In the genomic region with DNA sequence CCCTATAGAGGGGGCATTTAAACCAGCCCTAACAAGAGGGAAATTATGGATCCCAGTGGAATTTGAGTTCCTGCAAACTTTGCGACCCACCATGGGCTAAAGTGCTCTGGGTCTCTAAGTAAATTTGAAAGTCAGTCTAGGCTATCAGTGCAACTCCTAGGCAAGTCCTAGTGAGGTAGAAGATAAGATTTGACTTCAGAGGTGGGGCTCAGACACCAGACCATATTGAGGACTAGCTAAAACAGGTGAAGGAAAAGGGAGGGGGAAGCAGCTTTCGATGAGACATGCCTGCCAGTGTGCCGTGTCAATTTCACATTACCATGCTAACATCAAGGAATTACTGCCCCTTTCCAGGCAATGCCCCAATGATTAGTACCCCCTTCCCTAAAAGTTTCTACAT, we compare ENCODE assay signal across 13 cellular contexts. TPM values are rescaled to one million over a fixed set of nuclear protein-coding genes. Genes with fewer than 3 reads are reported as not detected.
DNase-seq lines count a peak whose midpoint lies in the region; ATAC-seq and TF ChIP-seq lines count a peak whose summit lies in the region.
"Had no signal": no experiment of that assay in that cellular context is flagged by ENCODE, and none has a peak within 500 bp of the region (broad histone marks: within the 10 kb centered on the region; RNA-seq: fewer than 3 reads in every experiment).

No MANE protein-coding gene starts in this region.

- DNase-seq in Caco-2: no peak
- no peak for DNase-seq in activated naive CD8-positive, alpha-beta T cell treated with anti-CD3 and anti-CD28 coated beads, Interleukin-2, amount 50 U/mL, for 24 hours
- no peak for DNase-seq in kidney glomerular epithelial cell (lab: John Stamatoyannopoulos, UW)
- no peak for DNase-seq in islet precursor cell
- DNase-seq in stimulated activated CD4-positive, alpha-beta T cell treated with anti-CD3 and anti-CD28 coated beads, Interleukin-2, amount 100 ng/mL, for 24 hours: no peak
- DNase-seq: activated gamma-delta T cell treated with Interleukin-2 at 50 U/mL for 16 hours, NCI-H1092, NCI-H510A, SHP77 had no signal

- H4K20me1 ChIP-seq in KMS-11 (ENCODE audit: insufficient read depth): no peaks in the 10 kb centered on the region

- H2AFZ ChIP-seq in KMS-11 (ENCODE audit: low read depth): no peak overlapping the region

- H3K36me3 ChIP-seq in Caco-2 (ENCODE audit: control insufficient read depth, insufficient read depth, low read length) (no peaks in the 10 kb centered on the region), KMS-11 (ENCODE audit: insufficient read depth) (no peaks in the 10 kb centered on the region)
- H3K36me3 ChIP-seq: tibial artery had no signal

- peak overlapping the region; percentile 95 for H3K4me2 ChIP-seq in KMS-11

- H3K9me3 Mint-ChIP-seq in Caco-2 (ENCODE audit: unreplicated experiment): no peaks in the 10 kb centered on the region
- H3K9me3 Mint-ChIP-seq in activated naive CD8-positive, alpha-beta T cell treated with anti-CD3 and anti-CD28 coated beads, Interleukin-2, amount 50 U/mL, for 24 hours: no peaks in the 10 kb centered on the region
- no peaks in the 10 kb centered on the region for H3K9me3 Mint-ChIP-seq in nephron

- H3K27me3 Mint-ChIP-seq in Caco-2 (ENCODE audit: insufficient read depth, unreplicated experiment): no peaks in the 10 kb centered on the region
- no peaks in the 10 kb centered on the region for H3K27me3 Mint-ChIP-seq in activated naive CD8-positive, alpha-beta T cell treated with anti-CD3 and anti-CD28 coated beads, Interleukin-2, amount 50 U/mL, for 24 hours
- peaks cover 10% of the 10 kb centered on the region for H3K27me3 Mint-ChIP-seq in nephron (ENCODE audit: low read depth)

- ATAC-seq in activated naive CD8-positive, alpha-beta T cell treated with anti-CD3 and anti-CD28 coated beads, Interleukin-2, amount 50 U/mL, for 24 hours: no peak
- no peak for ATAC-seq in GM21526 (IDR thresholded peaks at IDR 0.05; ENCODE audit: low FRiP score, unreplicated experiment)

- H3K27me3 ChIP-seq in Caco-2 (replicated peaks; ENCODE audit: control insufficient read depth, insufficient read depth, low read length) (no peaks in the 10 kb centered on the region), KMS-11 (ENCODE audit: insufficient read depth, low read depth) (peaks cover 4% of the 10 kb centered on the region; the same call in 1 of the 2 replicates)
- H3K27me3 ChIP-seq: tibial artery had no signal

- H3K4me3 Mint-ChIP-seq in Caco-2 (ENCODE audit: unreplicated experiment): peak overlapping the region; percentile 64
- H3K4me3 Mint-ChIP-seq in activated naive CD8-positive, alpha-beta T cell treated with anti-CD3 and anti-CD28 coated beads, Interleukin-2, amount 50 U/mL, for 24 hours: peak overlapping the region; percentile 79
- peak overlapping the region; percentile 55 to 69 (median 59) for H3K4me3 Mint-ChIP-seq in nephron

- POLR2A ChIA-PET in Caco-2 (lab: Charles Lee): no interaction called here

- no peak overlapping the region for H3K4me3 ChIP-seq in Caco-2 (ENCODE audit: low read depth, low read length)
- H3K4me3 ChIP-seq in KMS-11 (IDR thresholded peaks at IDR 0.05; ENCODE audit: insufficient read depth, low read depth, low read length): no peak overlapping the region

- no peak overlapping the region for H3K27ac ChIP-seq in KMS-11

- H3K36me3 Mint-ChIP-seq in Caco-2 (ENCODE audit: insufficient read depth, unreplicated experiment) (peaks cover 6% of the 10 kb centered on the region), nephron (ENCODE audit: low read depth) (no peaks in the 10 kb centered on the region)
- no peaks in the 10 kb centered on the region for H3K36me3 Mint-ChIP-seq in activated naive CD8-positive, alpha-beta T cell treated with anti-CD3 and anti-CD28 coated beads, Interleukin-2, amount 50 U/mL, for 24 hours (ENCODE audit: low read depth)

- H3K9ac ChIP-seq in KMS-11: no peak overlapping the region

- no TSS peak for BruUV-seq in Caco-2 (replicated peaks; lab: Mats Ljungman, UMichigan)

- CTCF ChIA-PET in Caco-2 (lab: Charles Lee): no interaction called here

- H3K27ac Mint-ChIP-seq in Caco-2 (ENCODE audit: unreplicated experiment) (no peak overlapping the region), nephron (peak overlapping the region in 1 of 3 experiments; percentile 14)
- H3K27ac Mint-ChIP-seq in activated naive CD8-positive, alpha-beta T cell treated with anti-CD3 and anti-CD28 coated beads, Interleukin-2, amount 50 U/mL, for 24 hours: peak overlapping the region; percentile 84

- H3K4me1 ChIP-seq in Caco-2 (peaks cover 4% of the 10 kb centered on the region; the same call in 1 of the 2 replicates), KMS-11 (ENCODE audit: low read depth, poor library complexity, severe bottlenecking) (peaks cover 23% of the 10 kb centered on the region)

- no peaks in the 10 kb centered on the region for H3K79me2 ChIP-seq in KMS-11 (ENCODE audit: insufficient read depth, low read depth)

- TF ChIP-seq CTCF in Caco-2 (IDR thresholded peaks at IDR 0.05; ENCODE audit: insufficient read depth in 1 of 2, low read depth in 1 of 2, low read length in 1 of 2, severe bottlenecking in 1 of 2, unreplicated experiment in 1 of 2) (no peak), KMS-11 (conservative IDR thresholded peaks at IDR 0.05; ENCODE audit: low read depth, low read length) (no peak), nephron (IDR thresholded peaks at IDR 0.05; ENCODE audit: unreplicated experiment in 3 of 3) (no peak)

- no peaks in the 10 kb centered on the region for H3K9me3 ChIP-seq in Caco-2
- H3K9me3 ChIP-seq: tibial artery had no signal

- H3K4me1 Mint-ChIP-seq in Caco-2 (ENCODE audit: low read depth, unreplicated experiment) (no peaks in the 10 kb centered on the region), nephron (peaks cover 7% of the 10 kb centered on the region)
- peaks cover 21% of the 10 kb centered on the region for H3K4me1 Mint-ChIP-seq in activated naive CD8-positive, alpha-beta T cell treated with anti-CD3 and anti-CD28 coated beads, Interleukin-2, amount 50 U/mL, for 24 hours

- intact Hi-C loops in Caco-2 (cut with micrococcal nuclease; ENCODE audit: unreplicated experiment): loop anchor here (5.0 kb wide), 1 partner anchor 128 kb away; no protein-coding TSS in a partner anchor

RNA-seq across cellular contexts. Expression of gene CD320, which starts 38.4 kb away (rescaled TPM):
- 81.0 and 87.7 TPM in 2 replicates for total RNA-seq in Caco-2 (2022)

RNA-seq across cellular contexts. Expression of gene NDUFA7, which starts 51.5 kb away (rescaled TPM):
- total RNA-seq in Caco-2 (2022): 43.7 and 50.2 TPM in 2 replicates

RNA-seq across cellular contexts. Expression of gene RPS28, which starts 51.6 kb away (rescaled TPM):
- 1,515 and 1,601 TPM in 2 replicates for total RNA-seq in Caco-2 (2022)
